Comparison of ENCODE assay signal across 9 cellular contexts in genomic region chr7:76292206-76292573, GRCh38. TPM values are rescaled to one million over a fixed set of nuclear protein-coding genes. Genes with fewer than 3 reads are reported as not detected.
DNase-seq lines count a peak whose midpoint lies in the region; ATAC-seq and TF ChIP-seq lines count a peak whose summit lies in the region.
"Had no signal": no experiment of that assay in that cellular context is flagged by ENCODE, and none has a peak within 500 bp of the region (broad histone marks: within the 10 kb centered on the region; RNA-seq: fewer than 3 reads in every experiment).

No MANE protein-coding gene starts in this region.

- peak overlapping the region; percentile 88 for H3K56ac ChIP-seq in IMR-90 (ENCODE audit: extremely low read depth, insufficient read depth, low read length)

- POLR2A ChIA-PET in BJ (lab: Charles Lee) (interaction anchor here (0.6 to 1.2 kb wide), 3 partner anchors 14 to 26 kb away, joined by 3 to 4 read pairs (median 4); no protein-coding TSS in a partner anchor), IMR-90 (lab: Charles Lee; ENCODE audit: unreplicated experiment) (interaction anchor here (0.6 to 1.3 kb wide), 3 partner anchors 13 to 67 kb away, joined by 3 to 19 read pairs (median 5); partner anchors contain the start of gene YWHAG)
- POLR2A ChIA-PET in activated CD4-positive, alpha-beta T cell treated with anti-CD3 and anti-CD28 coated beads, Interleukin-2, amount 10 ng/mL, durations not matched to agents 7 days and 5 days (lab: Charles Lee): no interaction called here

- H3K9me1 ChIP-seq in IMR-90 (ENCODE audit: insufficient read depth, low read length): peaks cover 23% of the 10 kb centered on the region

- intact Hi-C loops in IMR-90 (cut with micrococcal nuclease): no loop called here
- intact Hi-C loops in posterior vena cava (cut with DNase I): no loop called here

- H3K36me3 ChIP-seq in BJ (ENCODE audit: control insufficient read depth, insufficient read depth, low read length): no peaks in the 10 kb centered on the region
- no peaks in the 10 kb centered on the region for H3K36me3 ChIP-seq in IMR-90 (ENCODE audit: control insufficient read depth, insufficient read depth, low read length)
- H3K36me3 ChIP-seq in muscle layer of duodenum (ENCODE audit: control insufficient read depth in 1 of 2, insufficient read depth in 2 of 2, low read length in 2 of 2): peaks cover 0 to 4% of the 10 kb centered on the region in 2 donors

- peak overlapping the region; percentile 88; the same call in 2 of the 3 replicates for H2BK15ac ChIP-seq in IMR-90 (ENCODE audit: low read depth, low read length)

- peaks cover 11% of the 10 kb centered on the region for H3K4me1 Mint-ChIP-seq in activated CD4-positive, alpha-beta T cell treated with anti-CD3 and anti-CD28 coated beads, Interleukin-2, amount 10 ng/mL, durations not matched to agents 7 days and 5 days

- peaks cover 0 to 26% of the 10 kb centered on the region in 2 experiments; a peak in 2 of 4 replicates for H3K79me1 ChIP-seq in IMR-90 (ENCODE audit: low read depth in 1 of 2, low read length in 2 of 2)

- no TSS peak for BruUV-seq in IMR-90 (replicated peaks; lab: Mats Ljungman, UMichigan)

- H3K36me3 Mint-ChIP-seq in activated CD4-positive, alpha-beta T cell treated with anti-CD3 and anti-CD28 coated beads, Interleukin-2, amount 10 ng/mL, durations not matched to agents 7 days and 5 days (ENCODE audit: low read depth): no peaks in the 10 kb centered on the region
- H3K36me3 Mint-ChIP-seq: activated naive CD8-positive, alpha-beta T cell treated with anti-CD3 and anti-CD28 coated beads, Interleukin-2, amount 10 ng/mL, durations not matched to agents 7 days and 5 days had no signal

- ATAC-seq in IMR-90 (ENCODE audit: low read depth) (peak; percentile 0; the same call in 1 of the 2 replicates), GM18907 (IDR thresholded peaks at IDR 0.05; ENCODE audit: unreplicated experiment) (no peak), GM19023 (IDR thresholded peaks at IDR 0.05; ENCODE audit: unreplicated experiment) (no peak)

- peak overlapping the region; percentile 42 for H3K18ac ChIP-seq in IMR-90 (ENCODE audit: low read depth, low read length)

- H3K27ac Mint-ChIP-seq in activated CD4-positive, alpha-beta T cell treated with anti-CD3 and anti-CD28 coated beads, Interleukin-2, amount 10 ng/mL, durations not matched to agents 7 days and 5 days: no peak overlapping the region

- H4K20me1 ChIP-seq in IMR-90 (ENCODE audit: insufficient read depth, low read length): no peaks in the 10 kb centered on the region

- H2AK9ac ChIP-seq in IMR-90 (replicated peaks; ENCODE audit: low read depth, low read length, poor library complexity): peak overlapping the region; percentile 95

- H3K4me3 ChIP-seq in BJ (ENCODE audit: low read depth, low read length) (peak overlapping the region; percentile 14), IMR-90 (ENCODE audit: insufficient read depth, low read depth, low read length) (no peak overlapping the region), cardiac fibroblast (replicated peaks in 1 of 2; ENCODE audit: low read depth in 2 of 2, low read length in 2 of 2) (peak overlapping the region; percentile 12 to 43), muscle layer of duodenum (ENCODE audit: low read depth in 1 of 2, low read length in 2 of 2) (peak overlapping the region; percentile 37 to 50)

- peak overlapping the region; percentile 83 for H2BK5ac ChIP-seq in IMR-90 (ENCODE audit: low read depth, low read length, poor library complexity, severe bottlenecking)

- peak overlapping the region; percentile 92 for H3K14ac ChIP-seq in IMR-90 (replicated peaks; ENCODE audit: low read depth, low read length)

- H3K4me1 ChIP-seq in IMR-90 (ENCODE audit: control insufficient read depth, insufficient read depth, low read length) (peaks cover 27% of the 10 kb centered on the region), muscle layer of duodenum (ENCODE audit: control insufficient read depth in 1 of 2, insufficient read depth in 2 of 2, low read length in 2 of 2) (peaks cover 0 to 39% of the 10 kb centered on the region in 2 donors)

- H3K27me3 ChIP-seq in BJ (ENCODE audit: control insufficient read depth, insufficient read depth, low read length) (no peaks in the 10 kb centered on the region), IMR-90 (ENCODE audit: control insufficient read depth, insufficient read depth, low read length) (no peaks in the 10 kb centered on the region), muscle layer of duodenum (ENCODE audit: low read depth, low read length) (no peaks in the 10 kb centered on the region)

- dilution Hi-C loops in IMR-90 (cut with HindIII; ENCODE audit: low sequenced_read_pairs, unreplicated experiment): no loop called here

- DNase-seq in BJ (ENCODE audit: low read depth) (no peak), IMR-90 (no peak), cardiac fibroblast (ENCODE audit: low read depth in 2 of 2) (peak in 1 of 2 donors; percentile 73), posterior vena cava (ENCODE audit: low spot score) (no peak)
- no peak for DNase-seq in activated CD4-positive, alpha-beta T cell treated with anti-CD3 and anti-CD28 coated beads, Interleukin-2, amount 10 ng/mL, durations not matched to agents 7 days and 5 days

- peak overlapping the region; percentile 76 to 89 for H4K8ac ChIP-seq in IMR-90 (ENCODE audit: low read depth in 2 of 2, low read length in 2 of 2)

- CTCF ChIA-PET in BJ (lab: Yijun Ruan, JAX): interaction anchor here (0.6 to 6.0 kb wide), 12 partner anchors 10 to 125 kb away, joined by 3 to 136 read pairs (median 4); no protein-coding TSS in a partner anchor
- CTCF ChIA-PET in IMR-90 (lab: Yijun Ruan, JAX): interaction anchor here (0.7 to 1.4 kb wide), 3 partner anchors 21 to 353 kb away, joined by 3 to 8 read pairs (median 4); no protein-coding TSS in a partner anchor
- CTCF ChIA-PET in activated CD4-positive, alpha-beta T cell treated with anti-CD3 and anti-CD28 coated beads, Interleukin-2, amount 10 ng/mL, durations not matched to agents 7 days and 5 days (lab: Charles Lee): interaction anchor here (0.6 to 4.4 kb wide), 11 partner anchors 8 to 1402 kb away, joined by 3 to 29 read pairs (median 5); partner anchors contain the start of gene HSPB1

- H3K9ac ChIP-seq in IMR-90 (ENCODE audit: low read depth, low read length): peak overlapping the region; percentile 64

- H3K4me3 Mint-ChIP-seq in activated CD4-positive, alpha-beta T cell treated with anti-CD3 and anti-CD28 coated beads, Interleukin-2, amount 10 ng/mL, durations not matched to agents 7 days and 5 days: no peak overlapping the region

- peak overlapping the region; percentile 28; the same call in 1 of the 2 replicates for H3K4me2 ChIP-seq in IMR-90 (ENCODE audit: low read depth, low read length)

- H2BK120ac ChIP-seq in IMR-90 (ENCODE audit: low read depth, low read length): peak overlapping the region; percentile 96

- peak overlapping the region; percentile 96 for H2AK5ac ChIP-seq in IMR-90 (ENCODE audit: low read depth, low read length)

- peak overlapping the region; percentile 94 for H3K23ac ChIP-seq in IMR-90 (ENCODE audit: low read depth, low read length)

- peak overlapping the region; percentile 96 for H4K91ac ChIP-seq in IMR-90 (ENCODE audit: insufficient read depth, low read depth, low read length)

- H2BK20ac ChIP-seq in IMR-90 (ENCODE audit: low read depth, low read length): peak overlapping the region; percentile 87

- no peak for TF ChIP-seq CTCF in BJ (IDR thresholded peaks at IDR 0.05; ENCODE audit: insufficient read depth, low read depth, low read length)
- TF ChIP-seq CTCF in IMR-90 (conservative IDR thresholded peaks at IDR 0.05; ENCODE audit: low read depth, low read length): no peak
- TF ChIP-seq CTCF in cardiac fibroblast (IDR thresholded peaks at IDR 0.05; ENCODE audit: low read depth, low read length): no peak

- H3K9me3 ChIP-seq in IMR-90 (ENCODE audit: control insufficient read depth, insufficient read depth, low read length): no peaks in the 10 kb centered on the region
- no peaks in the 10 kb centered on the region for H3K9me3 ChIP-seq in muscle layer of duodenum (ENCODE audit: control insufficient read depth in 1 of 2, low read length in 2 of 2)

- H4K5ac ChIP-seq in IMR-90 (ENCODE audit: low read depth, low read length): peak overlapping the region; percentile 74

- H3K27ac ChIP-seq in IMR-90 (ENCODE audit: insufficient read depth, low read length): peak overlapping the region; percentile 92
- peak overlapping the region; percentile 96 for H3K27ac ChIP-seq in muscle layer of duodenum (ENCODE audit: low read length)

- in situ Hi-C loops in IMR-90 (cut with MboI; ENCODE audit: low sequenced_read_pairs): no loop called here

- peaks cover 4% of the 10 kb centered on the region for H3K27me3 Mint-ChIP-seq in activated CD4-positive, alpha-beta T cell treated with anti-CD3 and anti-CD28 coated beads, Interleukin-2, amount 10 ng/mL, durations not matched to agents 7 days and 5 days

- whole genome bisulfite sequencing in IMR-90 (ENCODE audit: extremely low coverage in 2 of 2, insufficient read length in 1 of 2), 2 experiments: 17% methylated on average over 3 of the region's 5 CpGs; no CpG with 5 or more reads in 1 of the 2 experiments

- no peaks in the 10 kb centered on the region for H3K9me3 Mint-ChIP-seq in activated CD4-positive, alpha-beta T cell treated with anti-CD3 and anti-CD28 coated beads, Interleukin-2, amount 10 ng/mL, durations not matched to agents 7 days and 5 days
- H3K9me3 Mint-ChIP-seq: activated naive CD8-positive, alpha-beta T cell treated with anti-CD3 and anti-CD28 coated beads, Interleukin-2, amount 10 ng/mL, durations not matched to agents 7 days and 5 days had no signal

- TF ChIP-seq RAD21 in IMR-90 (IDR thresholded peaks at IDR 0.05; ENCODE audit: low read length): no peak

- peak overlapping the region; percentile 97 for H3K4ac ChIP-seq in IMR-90 (ENCODE audit: low read depth, low read length)

- no peak for TF ChIP-seq POLR2A in IMR-90 (IDR thresholded peaks at IDR 0.05; ENCODE audit: low read depth, low read length)

- H2AFZ ChIP-seq in IMR-90 (replicated peaks; ENCODE audit: low read length, poor library complexity): peak overlapping the region; percentile 91

TF ChIP-seq in IMR-90, 13 proteins besides CTCF, POLR2A, EP300 and RAD21:
- TF ChIP-seq CHD1 (IDR thresholded peaks at IDR 0.05; ENCODE audit: low read depth, low read length): no peak
- peak; percentile 80 for TF ChIP-seq CEBPB (IDR thresholded peaks at IDR 0.05; ENCODE audit: low read depth, low read length)

RNA-seq across cellular contexts. Expression of gene HSPB1, which starts 10.3 kb away (rescaled TPM):
- polyA plus RNA-seq in BJ (2011; rRNA removed) (642 and 966 TPM in 2 replicates), IMR-90 (2012; rRNA removed) (1,363 and 1,841 TPM in 2 replicates)
- polyA minus RNA-seq in BJ (2011; rRNA and poly(A)+ RNA removed): 142 and 174 TPM in 2 replicates
- total RNA-seq in IMR-90 (2012; rRNA removed) (33.2 and 48.6 TPM in 2 replicates), posterior vena cava (1,000 to 10,000 TPM; 2,473 to 2,747 TPM)
- polyA plus RNA-seq in IMR-90 (2012; cell fraction: cytosol; rRNA removed): 2,238 and 2,632 TPM in 2 replicates
- polyA plus RNA-seq in IMR-90 (2012; cell fraction: nucleus; rRNA removed; ENCODE audit: low replicate concordance): 412 and 1,178 TPM in 2 replicates
- total RNA-seq in activated CD4-positive, alpha-beta T cell treated with anti-CD3 and anti-CD28 coated beads, Interleukin-2, amount 10 ng/mL, durations not matched to agents 7 days and 5 days: 10 to 100 TPM; 27.0 to 28.1 TPM

Comparison
In these comparisons a context has a peak if more than half of its experiments do, and no peak if none do; other contexts are left out.
1. RNA of gene HSPB1, which starts 10.3 kb away (total RNA-seq): 2,473 to 2,747 TPM in posterior vena cava; 33.2 to 48.6 TPM in IMR-90 and 27.0 to 28.1 TPM in activated CD4-positive, alpha-beta T cell treated with anti-CD3 and anti-CD28 coated beads, Interleukin-2, amount 10 ng/mL, durations not matched to agents 7 days and 5 days; every median in the first group is over 10 times any median in the second.